In genomic region chr3:127084401-127084990, GRCh38 we compare ENCODE assay signal across 25 cellular contexts.
"Had no signal": no experiment of that assay in that cellular context is flagged by ENCODE, and none has a peak within 500 bp of the region (broad histone marks: within the 10 kb centered on the region; RNA-seq: fewer than 3 reads in every experiment).

No MANE protein-coding gene starts in this region.

- DNase-seq: activated CD4-positive, alpha-beta T cell treated with anti-CD3 and anti-CD28 coated beads for 48 hours; activated CD4-positive, alpha-beta T cell treated with anti-CD3 and anti-CD28 coated beads, Interleukin-2, amount 50 U/mL, for 4 hours; activated CD4-positive, CD25-positive, alpha-beta regulatory T cell treated with anti-CD3 and anti-CD28 coated beads, Interleukin-2, amount 50 U/mL, for 72 hours; activated CD8-positive, alpha-beta memory T cell treated with anti-CD3 and anti-CD28 coated beads, Interleukin-2, amount 50 U/mL, for 48 hours; activated CD8-positive, alpha-beta T cell treated with anti-CD3 and anti-CD28 coated beads, Interleukin-2, amount 10 ng/mL, durations not matched to agents 7 days and 5 days; activated naive CD4-positive, alpha-beta T cell treated with anti-CD3 and anti-CD28 coated beads, Interleukin-2, amount 50 U/mL, for 16 hours; activated naive CD8-positive, alpha-beta T cell treated with anti-CD3 and anti-CD28 coated beads, Interleukin-2, amount 10 ng/mL, durations not matched to agents 7 days and 5 days; activated T-cell treated with anti-CD3 and anti-CD28 coated beads, Interleukin-2, amount 50 U/mL, for 1 hour; adrenal gland; anterior cingulate cortex; Karpas-422; MM.1S; NCI-H1105 treated with DMSO at 0.1 percent for 48 hours; NCI-H146; NCI-H187 treated with DMSO at 0.1 percent for 48 hours; NCI-H2081 treated with DMSO at 0.1 percent for 48 hours; NCI-H446; NCI-H524; Peyer's patch; SHP77; T-helper 17 cell; T-helper 9 cell had no signal

- FAIRE-seq: K562 had no signal

- H3K27ac ChIP-seq: adrenal gland, breast epithelium, Peyer's patch, RWPE1 had no signal

- H3K4me3 ChIP-seq: adrenal gland, breast epithelium, K562, Peyer's patch had no signal

- H3K27me3 ChIP-seq: adrenal gland, breast epithelium, Peyer's patch had no signal

- H3K36me3 ChIP-seq: adrenal gland, breast epithelium, Peyer's patch had no signal

- H3K9me3 ChIP-seq: adrenal gland, breast epithelium, Peyer's patch had no signal

- H3K4me1 ChIP-seq: adrenal gland, breast epithelium, Peyer's patch had no signal

- ATAC-seq: activated CD8-positive, alpha-beta T cell treated with anti-CD3 and anti-CD28 coated beads, Interleukin-2, amount 10 ng/mL, durations not matched to agents 7 days and 5 days; K562; T-helper 17 cell had no signal
